29 cellular contexts compared by ENCODE assay signal in genomic region chr12:23463172-23463571, GRCh38.
"Had no signal": no experiment of that assay in that cellular context is flagged by ENCODE, and none has a peak within 500 bp of the region (broad histone marks: within the 10 kb centered on the region; RNA-seq: fewer than 3 reads in every experiment).

No MANE protein-coding gene starts in this region.

- H3K9me3 ChIP-seq: colonic mucosa, gastrocnemius medialis had no signal

- H3K4me2 ChIP-seq: hepatocyte had no signal

- H3K4me3 ChIP-seq: colonic mucosa, coronary artery, dorsolateral prefrontal cortex, esophagus muscularis mucosa, esophagus squamous epithelium, gastrocnemius medialis, gastroesophageal sphincter, heart left ventricle, heart right ventricle, hepatocyte had no signal

- DNase-seq: colonic mucosa; cortex of kidney; dermis blood vessel endothelial cell; dorsolateral prefrontal cortex; effector CD4-positive, alpha-beta T cell; effector CD8-positive, alpha-beta T cell; effector memory CD4-positive, alpha-beta T cell; effector memory CD8-positive, alpha-beta T cell; endodermal cell; erythroblast; esophagus squamous epithelium; foreskin fibroblast; foreskin keratinocyte; foreskin melanocyte; gastrocnemius medialis; glutamatergic neuron; head of caudate nucleus; heart left ventricle; heart right ventricle had no signal

- H3K27ac ChIP-seq: colonic mucosa, coronary artery, dorsolateral prefrontal cortex, epithelial cell of prostate, esophagus muscularis mucosa, esophagus squamous epithelium, foreskin keratinocyte, gastrocnemius medialis, gastroesophageal sphincter, heart left ventricle, heart right ventricle, hepatocyte had no signal

- H2AFZ ChIP-seq: hepatocyte had no signal

- H3K4me3 Mint-ChIP-seq: dendritic cell treated with granulocyte-macrophage colony-stimulating factor and Interleukin-4, amounts not matched to agents 40 ng/mL and 50 ng/mL, for 4 days; effector memory CD8-positive, alpha-beta T cell; endodermal cell had no signal

- H3K36me3 ChIP-seq: colonic mucosa, esophagus muscularis mucosa, esophagus squamous epithelium, gastrocnemius medialis, gastroesophageal sphincter, heart left ventricle, heart right ventricle had no signal

- ATAC-seq: effector memory CD8-positive, alpha-beta T cell; esophagus mucosa; foreskin keratinocyte; gastrocnemius medialis; gastroesophageal sphincter; heart left ventricle; heart right ventricle had no signal

- H3K27ac Mint-ChIP-seq: dendritic cell treated with granulocyte-macrophage colony-stimulating factor and Interleukin-4, amounts not matched to agents 40 ng/mL and 50 ng/mL, for 4 days; effector memory CD8-positive, alpha-beta T cell; endodermal cell had no signal

- H3K4me1 ChIP-seq: colonic mucosa, esophagus muscularis mucosa, esophagus squamous epithelium, foreskin keratinocyte, gastrocnemius medialis, gastroesophageal sphincter, heart left ventricle, heart right ventricle had no signal

- FAIRE-seq: endometrium, endothelial cell of umbilical vein, frontal cortex had no signal

- H3K27me3 Mint-ChIP-seq: dendritic cell treated with granulocyte-macrophage colony-stimulating factor and Interleukin-4, amounts not matched to agents 40 ng/mL and 50 ng/mL, for 4 days; effector memory CD8-positive, alpha-beta T cell had no signal

- H3K27me3 ChIP-seq: colonic mucosa, dorsolateral prefrontal cortex, esophagus muscularis mucosa, esophagus squamous epithelium, foreskin keratinocyte, gastrocnemius medialis, gastroesophageal sphincter, heart left ventricle, heart right ventricle, hepatocyte had no signal

- H3K79me2 ChIP-seq: hepatocyte had no signal

- H3K4me1 Mint-ChIP-seq: endodermal cell had no signal
